In genomic region chr1:184387069-184387870, GRCh38 we compare ENCODE assay signal across 8 cellular contexts. TPM values are rescaled to one million over a fixed set of nuclear protein-coding genes. Genes with fewer than 3 reads are reported as not detected.
DNase-seq lines count a peak whose midpoint lies in the region; ATAC-seq and TF ChIP-seq lines count a peak whose summit lies in the region.

No MANE protein-coding gene starts in this region.

- WGBS in lung, 2 donors = 0 to 1% methylated on average over 52 to 67 of the region's 67 CpGs

- ATAC-seq in HG03432 (IDR thresholded peaks at IDR 0.05; ENCODE audit: unreplicated experiment) (peak; percentile 23), lung (ENCODE audit: insufficient read depth, low FRiP score) (no peak)

- peak overlapping the region; percentile 81 for H3K4me3 ChIP-seq in WI38 (ENCODE audit: low read depth, low read length)
- H3K4me3 ChIP-seq in lung = peak overlapping the region; percentile 74

- no peaks in the 10 kb centered on the region for H3K27me3 ChIP-seq in lung (ENCODE audit: control insufficient read depth, insufficient read depth)

- peaks cover 5 to 22% of the 10 kb centered on the region in 2 donors for H3K4me1 ChIP-seq in lung (ENCODE audit: control insufficient read depth in 2 of 2, insufficient read depth in 2 of 2, low read length in 2 of 2)

- TF ChIP-seq CTCF in WI38 (IDR thresholded peaks at IDR 0.05; ENCODE audit: low read depth, low read length) (no peak), lung (IDR thresholded peaks at IDR 0.05; ENCODE audit: control extremely low read depth, extremely low read depth) (no peak)

- H3K9me3 ChIP-seq in lung (ENCODE audit: control insufficient read depth in 2 of 2, insufficient read depth in 1 of 2, low read length in 1 of 2) = no peaks in the 10 kb centered on the region

- DNase-seq in DMS 273 (lab: John Stamatoyannopoulos, UW; ENCODE audit: unreplicated experiment) = peak; percentile 80
- DNase-seq in DMS 273 treated with DMSO at 0.1 percent for 48 hours (lab: John Stamatoyannopoulos, UW) = no peak
- DNase-seq in dermis blood vessel endothelial cell = peak; percentile 17
- DNase-seq in lung (ENCODE audit: low spot score) = peak; percentile 36
- DNase-seq in stimulated activated CD8-positive, alpha-beta memory T cell treated with anti-CD3 and anti-CD28 coated beads, Interleukin-7, amount 100 ng/mL, for 1 hour (ENCODE audit: low read depth in 2 of 2) = peak; percentile 17 to 36
- no peak for DNase-seq in cerebellar cortex (ENCODE audit: low spot score)

- peak overlapping the region; percentile 88 to 91 for H3K27ac ChIP-seq in lung (ENCODE audit: low read depth in 1 of 2, low read length in 1 of 2)

- H3K36me3 ChIP-seq in lung (ENCODE audit: control insufficient read depth in 2 of 2, insufficient read depth in 2 of 2, low read length in 2 of 2) = peaks cover 0 to 1% of the 10 kb centered on the region in 2 donors

RNA-seq across cellular contexts. Expression of gene C1orf21, which starts 0.4 kb away (rescaled TPM):
- total RNA-seq in dermis blood vessel endothelial cell (27.1 and 41.0 TPM in 2 replicates), lung (10 to 100 TPM; 50.1 to 59.9 TPM)
- 10 to 100 TPM; 16.2 to 40.9 TPM for polyA plus RNA-seq in lung

Comparison
In these comparisons a context has a peak if more than half of its experiments do, and no peak if none do; other contexts are left out.
1. DNase-seq: peak in DMS 273 (single experiment), dermis blood vessel endothelial cell (single experiment), lung (single experiment) and stimulated activated CD8-positive, alpha-beta memory T cell treated with anti-CD3 and anti-CD28 coated beads, Interleukin-7, amount 100 ng/mL, for 1 hour (2 of 2); none in DMS 273 treated with DMSO at 0.1 percent for 48 hours (single experiment) and cerebellar cortex (single experiment).